In the genomic region with DNA sequence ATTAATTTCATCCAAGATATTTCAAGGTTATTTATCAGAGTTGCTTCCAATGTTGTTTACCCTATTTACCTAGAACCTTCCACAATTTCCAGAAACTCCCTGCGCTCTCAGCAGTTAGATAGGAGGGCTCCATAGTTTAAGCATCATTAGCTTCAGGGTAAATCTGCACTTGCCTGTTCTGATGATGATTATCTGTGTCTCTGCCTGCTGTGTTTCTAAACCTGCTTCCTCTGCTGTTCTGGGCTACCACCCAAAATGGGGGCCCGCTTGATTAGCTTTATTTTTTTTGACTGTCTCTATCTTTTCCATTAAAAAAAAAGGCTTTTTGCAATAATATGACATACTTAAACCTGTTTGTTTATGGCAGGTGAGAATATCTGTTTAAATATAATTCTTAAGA, we compare ENCODE assay signal across 8 cellular contexts.
"Had no signal": no experiment of that assay in that cellular context is flagged by ENCODE, and none has a peak within 500 bp of the region (broad histone marks: within the 10 kb centered on the region; RNA-seq: fewer than 3 reads in every experiment).

No MANE protein-coding gene starts in this region.

- DNase-seq: GM23248, GOT3, H7, HFFc6, IMR-90, KG1 had no signal

- ATAC-seq: HCT116, K562 had no signal
